ENCODE assay signal across 22 cellular contexts in genomic region chr1:94741956-94742355, GRCh38.
DNase-seq lines count a peak whose midpoint lies in the region; TF ChIP-seq lines count a peak whose summit lies in the region.
"Had no signal": no experiment of that assay in that cellular context is flagged by ENCODE, and none has a peak within 500 bp of the region (broad histone marks: within the 10 kb centered on the region; RNA-seq: fewer than 3 reads in every experiment).

No MANE protein-coding gene starts in this region.

- peak overlapping the region; percentile 70 for H3K4me2 ChIP-seq in smooth muscle cell
- H3K4me2 ChIP-seq: A549, PC-9 had no signal

- peaks cover 18% of the 10 kb centered on the region for H3K4me1 ChIP-seq in smooth muscle cell (ENCODE audit: low read depth)
- peaks cover 8% of the 10 kb centered on the region for H3K4me1 ChIP-seq in A673 (ENCODE audit: insufficient read depth, low read length, poor library complexity, severe bottlenecking)
- H3K4me1 ChIP-seq: HAP-1 had no signal

- H3K27me3 Mint-ChIP-seq in CD14-positive monocyte (ENCODE audit: low read depth in 3 of 3) = peaks cover 0 to 2% (median 2%) of the 10 kb centered on the region in 3 donors
- no peaks in the 10 kb centered on the region for H3K27me3 Mint-ChIP-seq in dendritic cell treated with granulocyte-macrophage colony-stimulating factor and Interleukin-4, amounts not matched to agents 40 ng/mL and 50 ng/mL, for 4 days

- H3K27me3 ChIP-seq in smooth muscle cell (ENCODE audit: low read depth) (no peaks in the 10 kb centered on the region), A673 (replicated peaks; ENCODE audit: insufficient read depth, low read depth, low read length, poor library complexity) (no peaks in the 10 kb centered on the region)

- H4K20me1 ChIP-seq in smooth muscle cell (ENCODE audit: low read depth) = no peaks in the 10 kb centered on the region

- no peak overlapping the region for H3K9ac ChIP-seq in smooth muscle cell (ENCODE audit: low read depth)

- peaks cover 50% of the 10 kb centered on the region for H3K4me1 Mint-ChIP-seq in CD14-positive monocyte
- H3K4me1 Mint-ChIP-seq in dendritic cell treated with granulocyte-macrophage colony-stimulating factor and Interleukin-4, amounts not matched to agents 40 ng/mL and 50 ng/mL, for 4 days (ENCODE audit: low read depth) = peaks cover 55% of the 10 kb centered on the region

- H3K9me3 ChIP-seq in smooth muscle cell (replicated peaks; ENCODE audit: low read depth) (no peaks in the 10 kb centered on the region), A673 (ENCODE audit: low read depth, low read length, poor library complexity, severe bottlenecking) (no peaks in the 10 kb centered on the region)
- H3K9me3 ChIP-seq: A549, Caco-2, HAP-1 had no signal

- no peaks in the 10 kb centered on the region for H3K36me3 Mint-ChIP-seq in CD14-positive monocyte
- no peaks in the 10 kb centered on the region for H3K36me3 Mint-ChIP-seq in dendritic cell treated with granulocyte-macrophage colony-stimulating factor and Interleukin-4, amounts not matched to agents 40 ng/mL and 50 ng/mL, for 4 days (ENCODE audit: low read depth)
- H3K36me3 Mint-ChIP-seq: CD4-positive, alpha-beta memory T cell had no signal

- H3F3A ChIP-seq in smooth muscle cell (ENCODE audit: low read depth) = peaks cover 13% of the 10 kb centered on the region

- H3K27ac ChIP-seq in smooth muscle cell (ENCODE audit: low read depth) = peak overlapping the region; percentile 97
- H3K27ac ChIP-seq in A673 (ENCODE audit: low read depth, low read length, poor library complexity, severe bottlenecking) = no peak overlapping the region
- H3K27ac ChIP-seq: A549, PC-9, RWPE1 had no signal

- peaks cover 0 to 2% (median 0%) of the 10 kb centered on the region in 7 donors for H3K9me3 Mint-ChIP-seq in CD14-positive monocyte
- no peaks in the 10 kb centered on the region for H3K9me3 Mint-ChIP-seq in dendritic cell treated with granulocyte-macrophage colony-stimulating factor and Interleukin-4, amounts not matched to agents 40 ng/mL and 50 ng/mL, for 4 days

- no peak for DNase-seq in CD14-positive monocyte (ENCODE audit: low spot score)
- DNase-seq in RPMI7951 (ENCODE audit: low read depth) = peak; percentile 74
- DNase-seq in smooth muscle cell (lab: John Stamatoyannopoulos, UW; ENCODE audit: unreplicated experiment) = no peak
- DNase-seq in activated CD4-positive, alpha-beta T cell treated with anti-CD3 and anti-CD28 coated beads for 48 hours = no peak
- DNase-seq in A172 (ENCODE audit: low spot score) = no peak
- no peak for DNase-seq in A673 (ENCODE audit: low spot score)
- DNase-seq: Caco-2; CD4-positive, alpha-beta memory T cell; DMS 273 treated with DMSO at 0.1 percent for 48 hours; DND-41; NCI-H1092; NCI-H1436 treated with DMSO at 0.1 percent for 48 hours; NCI-H2029; NCI-H226; NCI-H510A treated with DMSO at 0.1 percent for 48 hours; NCI-H748 treated with DMSO at 0.1 percent for 48 hours; PC-9; SIG-M5 had no signal

- 64% methylated on average over 3 of the region's 3 CpGs for WGBS in smooth muscle cell (ENCODE audit: low lambda C conversion rate)

- no TSS peak for BruUV-seq in A673 (replicated peaks; lab: Mats Ljungman, UMichigan)

- H3K36me3 ChIP-seq in smooth muscle cell (ENCODE audit: low read depth) = no peaks in the 10 kb centered on the region
- H3K36me3 ChIP-seq in A673 (ENCODE audit: insufficient read depth, low read length, poor library complexity, severe bottlenecking) = no peaks in the 10 kb centered on the region
- H3K36me3 ChIP-seq: HAP-1 had no signal

- TF ChIP-seq CTCF in CD14-positive monocyte (IDR thresholded peaks at IDR 0.05) (no peak), smooth muscle cell (IDR thresholded peaks at IDR 0.05; ENCODE audit: borderline replicate concordance, insufficient read depth, poor library complexity, severe bottlenecking) (no peak), A673 (conservative IDR thresholded peaks at IDR 0.05; ENCODE audit: low read depth, low read length) (no peak)

- intact Hi-C loops in CD14-positive monocyte (cut with micrococcal nuclease) (loop anchor here in 1 of 2 donors (10.0 kb wide), 1 partner anchor 67 kb away; no protein-coding TSS in a partner anchor), A673 (cut with micrococcal nuclease; ENCODE audit: unreplicated experiment) (no loop called here)
- intact Hi-C loops in dendritic cell treated with granulocyte-macrophage colony-stimulating factor and Interleukin-4, amounts not matched to agents 40 ng/mL and 50 ng/mL, for 4 days (cut with micrococcal nuclease) = loop anchor here (10.0 kb wide), 2 partner anchors 127 to 207 kb away; no protein-coding TSS in a partner anchor

- POLR2A ChIA-PET in A673 (lab: Charles Lee; ENCODE audit: low non-redundant PET) = no interaction called here

- peak overlapping the region in 6 of 7 donors; percentile 55 to 81 (median 78) for H3K27ac Mint-ChIP-seq in CD14-positive monocyte
- peak overlapping the region; percentile 18 for H3K27ac Mint-ChIP-seq in dendritic cell treated with granulocyte-macrophage colony-stimulating factor and Interleukin-4, amounts not matched to agents 40 ng/mL and 50 ng/mL, for 4 days
- H3K27ac Mint-ChIP-seq: CD4-positive, alpha-beta memory T cell had no signal

- H3K4me3 Mint-ChIP-seq in CD14-positive monocyte = peak overlapping the region; percentile 47 to 80
- no peak overlapping the region for H3K4me3 Mint-ChIP-seq in dendritic cell treated with granulocyte-macrophage colony-stimulating factor and Interleukin-4, amounts not matched to agents 40 ng/mL and 50 ng/mL, for 4 days
- H3K4me3 Mint-ChIP-seq: CD4-positive, alpha-beta memory T cell had no signal

- CTCF ChIA-PET in A673 (lab: Charles Lee) = no interaction called here

- no peaks in the 10 kb centered on the region for H3K79me2 ChIP-seq in smooth muscle cell (ENCODE audit: low read depth)

- H3K4me3 ChIP-seq in smooth muscle cell (no peak overlapping the region), A673 (ENCODE audit: low read depth, low read length, poor library complexity, severe bottlenecking) (no peak overlapping the region)
- H3K4me3 ChIP-seq: A549, HAP-1, PC-9 had no signal

- no peak overlapping the region for H2AFZ ChIP-seq in smooth muscle cell (ENCODE audit: low read depth)
- H2AFZ ChIP-seq: PC-9 had no signal
